ENCODE assay signal across 17 cellular contexts in the genomic region with DNA sequence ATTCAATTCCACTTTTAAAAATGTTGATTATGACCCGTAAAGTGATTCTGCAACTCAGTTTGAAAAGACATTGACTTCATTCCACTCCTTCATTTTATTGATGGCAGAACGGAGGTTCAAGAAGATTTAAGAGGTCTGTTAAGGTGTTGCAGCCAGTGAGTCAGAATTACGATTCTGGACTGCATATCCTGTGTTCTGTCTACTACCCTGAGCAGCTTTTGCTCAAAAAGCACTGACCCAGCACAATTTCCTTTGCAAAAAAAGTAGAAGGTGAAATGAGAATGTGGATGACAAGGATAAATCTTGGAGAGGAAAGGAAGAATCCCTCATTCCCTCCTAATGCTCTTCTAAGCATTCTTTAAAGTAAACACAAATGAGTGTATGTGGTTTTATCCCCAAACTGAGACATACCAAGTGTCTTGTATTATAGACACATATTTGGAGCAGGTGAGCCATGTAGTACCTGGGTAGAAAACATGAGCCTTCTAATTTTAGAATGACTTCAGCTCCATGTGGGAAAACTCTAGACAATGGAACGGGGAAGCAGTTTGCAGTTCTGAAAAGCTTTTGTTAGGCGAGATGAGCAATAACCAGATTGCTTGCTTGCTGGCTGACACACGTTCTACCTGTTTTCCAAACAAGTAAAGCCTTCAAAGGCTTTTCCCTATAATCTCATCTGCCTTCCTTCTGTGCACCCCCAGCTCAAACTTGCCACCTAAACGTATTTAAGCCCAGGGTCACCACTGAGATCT. TPM values are rescaled to one million over a fixed set of nuclear protein-coding genes. Genes with fewer than 3 reads are reported as not detected.
DNase-seq lines count a peak whose midpoint lies in the region; ATAC-seq, FAIRE-seq and TF ChIP-seq lines count a peak whose summit lies in the region.
"Had no signal": no experiment of that assay in that cellular context is flagged by ENCODE, and none has a peak within 500 bp of the region (broad histone marks: within the 10 kb centered on the region; RNA-seq: fewer than 3 reads in every experiment).

No MANE protein-coding gene starts in this region.

- H3K4me2 ChIP-seq in HepG2 (ENCODE audit: low read depth, low read length) (no peak overlapping the region), neural progenitor cell (no peak overlapping the region)

- FAIRE-seq in HepG2 (lab: Jason Lieb, UNC) (no peak), bronchial epithelial cell (lab: Jason Lieb, UNC) (peak; percentile 95)
- FAIRE-seq: K562 had no signal

- H3K4me1 Mint-ChIP-seq in neural progenitor cell: peaks cover 7% of the 10 kb centered on the region

- DNase-seq in HepG2 (ENCODE audit: low spot score) (no peak), right lobe of liver (no peak), bronchial epithelial cell (ENCODE audit: low read depth) (peak; percentile 87), islet precursor cell (peak; percentile 37), ecto neural progenitor cell (ENCODE audit: low spot score) (no peak), left lung (no peak), neural progenitor cell (ENCODE audit: low spot score) (no peak)
- DNase-seq: BE2C; CD8-positive, alpha-beta T cell; GOT3; NCI-H1092; NCI-H526 treated with DMSO at 0.1 percent for 48 hours; SHP77 had no signal

- peaks cover 29% of the 10 kb centered on the region for H3K4me1 ChIP-seq in HepG2 (ENCODE audit: insufficient read depth, low read length)
- H3K4me1 ChIP-seq in right lobe of liver: no peaks in the 10 kb centered on the region
- peaks cover 0 to 22% of the 10 kb centered on the region in 2 donors for H3K4me1 ChIP-seq in left lung
- H3K4me1 ChIP-seq in neural progenitor cell: peaks cover 4% of the 10 kb centered on the region
- H3K4me1 ChIP-seq: BE2C had no signal

- H2AFZ ChIP-seq in HepG2 (ENCODE audit: low read length): no peak overlapping the region
- H2AFZ ChIP-seq in neural progenitor cell (replicated peaks): no peak overlapping the region

- in situ Hi-C loops in HepG2 (cut with HindIII; ENCODE audit: extremely low pct_ligation_motif_present, low pct_unique_long_range_greater_than_20kb): no loop called here

- intact Hi-C loops in HepG2 (cut with micrococcal nuclease; ENCODE audit: unreplicated experiment): no loop called here
- intact Hi-C loops in right lobe of liver (cut with DNase I): no loop called here
- intact Hi-C loops in left lung (cut with DNase I): no loop called here

- no peaks in the 10 kb centered on the region for H4K20me1 ChIP-seq in HepG2 (ENCODE audit: insufficient read depth, low read length)
- H4K20me1 ChIP-seq in neural progenitor cell (ENCODE audit: low read depth): no peaks in the 10 kb centered on the region

- 84% methylated on average over 7 of the region's 7 CpGs for WGBS in HepG2 (ENCODE audit: low lambda C conversion rate)
- WGBS in right lobe of liver (ENCODE audit: insufficient coverage, low coverage, low lambda C conversion rate, missing lambda C conversion rate): 71% methylated on average over 6 of the region's 7 CpGs

- H3K4me3 ChIP-seq in HepG2 (replicated peaks in 1 of 3; ENCODE audit: insufficient read depth in 1 of 3, low read depth in 2 of 3, low read length in 3 of 3): no peak overlapping the region
- H3K4me3 ChIP-seq in right lobe of liver: no peak overlapping the region
- H3K4me3 ChIP-seq in bronchial epithelial cell (ENCODE audit: low read depth, low read length): no peak overlapping the region
- H3K4me3 ChIP-seq in left lung: no peak overlapping the region
- no peak overlapping the region for H3K4me3 ChIP-seq in neural progenitor cell
- H3K4me3 ChIP-seq: K562, Peyer's patch had no signal

- ATAC-seq in HepG2 (no peak), right lobe of liver (no peak), left lung (no peak)
- no peak for ATAC-seq in activated CD4-positive, CD25-positive, alpha-beta regulatory T cell treated with anti-CD3 and anti-CD28 coated beads, Interleukin-2, amount 50 U/mL, for 24 hours
- ATAC-seq: CD8-positive, alpha-beta T cell; K562; SK-N-SH treated with all-trans-retinoic acid at 6 μM for 48 hours had no signal

- TF ChIP-seq POLR2A in HepG2 (IDR thresholded peaks at IDR 0.05; ENCODE audit: insufficient read depth in 1 of 2, low read depth in 2 of 2, low read length in 2 of 2): no peak
- TF ChIP-seq POLR2A in right lobe of liver (IDR thresholded peaks at IDR 0.05): no peak

- H3K27me3 Mint-ChIP-seq in neural progenitor cell (ENCODE audit: insufficient read depth, low read depth): peaks cover 3% of the 10 kb centered on the region

- H3K9me3 ChIP-seq in HepG2 (ENCODE audit: low read length) (no peaks in the 10 kb centered on the region), right lobe of liver (no peaks in the 10 kb centered on the region), left lung (no peaks in the 10 kb centered on the region), neural progenitor cell (ENCODE audit: low read depth) (no peaks in the 10 kb centered on the region)
- H3K9me3 ChIP-seq: BE2C, Peyer's patch had no signal

- H3K79me2 ChIP-seq in HepG2 (ENCODE audit: insufficient read depth, low read length) (no peaks in the 10 kb centered on the region), neural progenitor cell (ENCODE audit: low read depth) (no peaks in the 10 kb centered on the region)

- no peaks in the 10 kb centered on the region for H3K9me3 Mint-ChIP-seq in neural progenitor cell
- H3K9me3 Mint-ChIP-seq: CD8-positive, alpha-beta T cell had no signal

- POLR2A ChIA-PET in HepG2 (lab: Yijun Ruan, JAX): no interaction called here

- no TSS peak for BruUV-seq in HepG2 (replicated peaks; lab: Mats Ljungman, UMichigan)

- no peak for TF ChIP-seq EP300 in HepG2 (IDR thresholded peaks at IDR 0.05; ENCODE audit: low read depth in 2 of 2, low read length in 2 of 2)
- TF ChIP-seq EP300 in HepG2 (CRISPR knock-in tag; IDR thresholded peaks at IDR 0.05; ENCODE audit: borderline replicate concordance): no peak

- no peak overlapping the region for H3K4me3 Mint-ChIP-seq in neural progenitor cell
- H3K4me3 Mint-ChIP-seq: CD8-positive, alpha-beta T cell had no signal

- TF ChIP-seq CTCF in HepG2 (CRISPR knock-in tag; IDR thresholded peaks at IDR 0.05): no peak
- no peak for TF ChIP-seq CTCF in right lobe of liver (IDR thresholded peaks at IDR 0.05)
- TF ChIP-seq CTCF in bronchial epithelial cell (IDR thresholded peaks at IDR 0.05; ENCODE audit: insufficient read depth, low read length, severe bottlenecking): no peak
- no peak for TF ChIP-seq CTCF in left lung (IDR thresholded peaks at IDR 0.05)
- TF ChIP-seq CTCF in neural progenitor cell (IDR thresholded peaks at IDR 0.05): no peak

- H3K9ac ChIP-seq in HepG2 (ENCODE audit: insufficient read depth, low read depth, low read length) (no peak overlapping the region), neural progenitor cell (no peak overlapping the region)

- no peak overlapping the region for H3K27ac Mint-ChIP-seq in neural progenitor cell
- H3K27ac Mint-ChIP-seq: CD8-positive, alpha-beta T cell had no signal

- H3K27ac ChIP-seq in HepG2 (ENCODE audit: extremely low read length, insufficient read depth, low read length) (no peak overlapping the region), right lobe of liver (no peak overlapping the region), left lung (no peak overlapping the region), neural progenitor cell (no peak overlapping the region)

- H3K36me3 ChIP-seq in HepG2 (replicated peaks in 1 of 2; ENCODE audit: control insufficient read depth in 1 of 2, insufficient read depth in 2 of 2, low read length in 2 of 2): peaks cover 0 to 2% of the 10 kb centered on the region in 2 experiments; a peak in 1 of 5 replicates
- H3K36me3 ChIP-seq in right lobe of liver: no peaks in the 10 kb centered on the region
- H3K36me3 ChIP-seq in bronchial epithelial cell (ENCODE audit: control insufficient read depth, insufficient read depth, low read length): peaks cover 3% of the 10 kb centered on the region
- no peaks in the 10 kb centered on the region for H3K36me3 ChIP-seq in left lung
- H3K36me3 ChIP-seq in neural progenitor cell: no peaks in the 10 kb centered on the region
- H3K36me3 ChIP-seq: BE2C, Peyer's patch had no signal

- CTCF ChIA-PET in HepG2 (lab: Yijun Ruan, JAX; ENCODE audit: low intra/inter-chr PET ratio, low total read pairs): no interaction called here

- TF ChIP-seq RAD21 in HepG2 (CRISPR knock-in tag; IDR thresholded peaks at IDR 0.05): no peak

- H3K27me3 ChIP-seq in HepG2 (ENCODE audit: control insufficient read depth in 1 of 2, insufficient read depth in 2 of 2, low read length in 2 of 2) (no peaks in the 10 kb centered on the region), right lobe of liver (no peaks in the 10 kb centered on the region), bronchial epithelial cell (ENCODE audit: control insufficient read depth, insufficient read depth, low read length) (no peaks in the 10 kb centered on the region), left lung (no peaks in the 10 kb centered on the region), neural progenitor cell (no peaks in the 10 kb centered on the region)
- H3K27me3 ChIP-seq: BE2C, Peyer's patch had no signal

- H3K36me3 Mint-ChIP-seq in neural progenitor cell: no peaks in the 10 kb centered on the region
- H3K36me3 Mint-ChIP-seq: CD8-positive, alpha-beta T cell had no signal

- H3F3A ChIP-seq in neural progenitor cell (ENCODE audit: low read depth): no peaks in the 10 kb centered on the region

RNA-seq across cellular contexts. Expression of a gene that starts 44.7 kb away (rescaled TPM):
- 12.5 and 15.3 TPM in 2 replicates for total RNA-seq in HepG2 (2016; rRNA removed; fragmentation: Illumina TruSeq; extraction: Trizol)
- 1.3 and 1.5 TPM in 2 replicates for total RNA-seq in HepG2 (2016; cell fraction: cytosol; rRNA removed; fragmentation: Illumina TruSeq; extraction: Trizol; ENCODE audit: low read depth)
- total RNA-seq in HepG2 (2016; cell fraction: insoluble cytoplasmic fraction; rRNA removed; fragmentation: Illumina TruSeq; extraction: Trizol): 11.9 and 15.9 TPM in 2 replicates
- total RNA-seq in HepG2 (2016; cell fraction: membrane; rRNA removed; fragmentation: Illumina TruSeq; extraction: Trizol): 7.3 and 8.5 TPM in 2 replicates
- total RNA-seq in HepG2 (2016; cell fraction: nucleus; rRNA removed; fragmentation: Illumina TruSeq; extraction: Trizol): 17.0 and 19.4 TPM in 2 replicates
- polyA plus RNA-seq in HepG2 (2011; rRNA removed): 6.7 and 7.8 TPM in 2 replicates
- 7.9 and 10.8 TPM in 2 replicates for polyA plus RNA-seq in HepG2 (2011; cell fraction: cytosol; rRNA removed)
- polyA plus RNA-seq in HepG2 (2011; cell fraction: nucleus; rRNA removed): 9.1 and 10.7 TPM in 2 replicates
- 12.3 and 20.7 TPM in 2 replicates for polyA plus RNA-seq in HepG2 (2012)
- 1.3 and 1.4 TPM in 2 replicates for polyA plus RNA-seq in HepG2 (2016; cell fraction: cytosol; fragmentation: Illumina TruSeq; extraction: Trizol; ENCODE audit: low read depth)
- 9.8 and 11.3 TPM in 2 replicates for polyA plus RNA-seq in HepG2 (2016; cell fraction: insoluble cytoplasmic fraction; fragmentation: Illumina TruSeq; extraction: Trizol; ENCODE audit: low read depth)
- 4.6 and 4.7 TPM in 2 replicates for polyA plus RNA-seq in HepG2 (2016; cell fraction: membrane; fragmentation: Illumina TruSeq; extraction: Trizol; ENCODE audit: low read depth)
- 19.9 and 20.7 TPM in 2 replicates for polyA plus RNA-seq in HepG2 (2016; cell fraction: nucleus; fragmentation: Illumina TruSeq; extraction: Trizol; ENCODE audit: insufficient read depth, low read depth)
- polyA minus RNA-seq in HepG2 (2011; rRNA and poly(A)+ RNA removed; ENCODE audit: low replicate concordance): 9.7 and 45.0 TPM in 2 replicates
- 14.3 and 16.0 TPM in 2 replicates for polyA minus RNA-seq in HepG2 (2011; cell fraction: cytosol; rRNA and poly(A)+ RNA removed)
- 11.7 and 14.8 TPM in 2 replicates for polyA minus RNA-seq in HepG2 (2011; cell fraction: nucleus; rRNA and poly(A)+ RNA removed)
- 1 to 10 TPM; 2.1 to 5.1 (median 4.4) TPM for total RNA-seq in right lobe of liver
- total RNA-seq in bronchial epithelial cell: 85.3 and 111 TPM in 2 replicates
- 10 to 100 TPM; 12.1 to 15.6 TPM for total RNA-seq in left lung
- total RNA-seq in neural progenitor cell (ENCODE audit: low replicate concordance): 0.37 TPM in 1 of 2 replicates, not detected in the other
- total RNA-seq: K562 had no signal
- polyA plus RNA-seq: K562 had no signal

Comparison
In these comparisons a context has a peak if more than half of its experiments do, and no peak if none do; other contexts are left out.
1. DNase-seq: peak in bronchial epithelial cell (single experiment) and islet precursor cell (single experiment); none in HepG2 (single experiment), right lobe of liver (0 of 3), ecto neural progenitor cell (single experiment), left lung (0 of 2) and neural progenitor cell (single experiment).